In genomic region chr12:122137681-122138080, GRCh38 we compare ENCODE assay signal across 16 cellular contexts. TPM values are rescaled to one million over a fixed set of nuclear protein-coding genes. Genes with fewer than 3 reads are reported as not detected.
DNase-seq lines count a peak whose midpoint lies in the region; ATAC-seq, FAIRE-seq and TF ChIP-seq lines count a peak whose summit lies in the region.
"Had no signal": no experiment of that assay in that cellular context is flagged by ENCODE, and none has a peak within 500 bp of the region (broad histone marks: within the 10 kb centered on the region; RNA-seq: fewer than 3 reads in every experiment).

No MANE protein-coding gene starts in this region.

- H3K4me1 ChIP-seq in upper lobe of right lung = no peaks in the 10 kb centered on the region

- ATAC-seq in upper lobe of right lung = peak; percentile 29
- ATAC-seq in GM18502 (IDR thresholded peaks at IDR 0.05; ENCODE audit: poor library complexity, unreplicated experiment) = no peak

- DNase-seq in T47D (ENCODE audit: low read depth in 1 of 2, low spot score in 1 of 2) (peak; percentile 85 to 95), MCF 10A (ENCODE audit: unreplicated experiment) (no peak), NCI-H510A treated with DMSO at 0.1 percent for 48 hours (lab: John Stamatoyannopoulos, UW) (peak; percentile 93), epithelial cell of prostate (ENCODE audit: low read depth, low spot score) (peak; percentile 33), upper lobe of right lung (no peak), HFFc6 (no peak), RCC 7860 (ENCODE audit: low spot score) (no peak)
- DNase-seq: activated CD4-positive, alpha-beta T cell treated with anti-CD3 and anti-CD28 coated beads for 1 hour; activated effector memory CD4-positive, alpha-beta T cell treated with anti-CD3 and anti-CD28 coated beads, Interleukin-2, amount 50 U/mL, for 16 hours; GF-D8; NCI-H1694; SHP77 had no signal

- no peaks in the 10 kb centered on the region for H3K27me3 Mint-ChIP-seq in MCF 10A (ENCODE audit: insufficient read depth, unreplicated experiment)
- peaks cover 1% of the 10 kb centered on the region for H3K27me3 Mint-ChIP-seq in HFFc6 (ENCODE audit: insufficient read depth)
- H3K27me3 Mint-ChIP-seq: B cell had no signal

- POLR2A ChIA-PET in MCF 10A (lab: Yijun Ruan, JAX) = no interaction called here

- no peaks in the 10 kb centered on the region for H3K9me3 ChIP-seq in upper lobe of right lung

- no peaks in the 10 kb centered on the region for H3K27me3 ChIP-seq in upper lobe of right lung

- H3K9me3 Mint-ChIP-seq in MCF 10A (ENCODE audit: unreplicated experiment) = no peaks in the 10 kb centered on the region
- no peaks in the 10 kb centered on the region for H3K9me3 Mint-ChIP-seq in HFFc6
- H3K9me3 Mint-ChIP-seq: neural crest cell had no signal

- CTCF ChIA-PET in MCF 10A (lab: Yijun Ruan, JAX) = no interaction called here

- no TSS peak for BruUV-seq in MCF 10A (replicated peaks; lab: Mats Ljungman, UMichigan)

- TF ChIP-seq CTCF in MCF 10A (IDR thresholded peaks at IDR 0.05; ENCODE audit: unreplicated experiment) = no peak
- TF ChIP-seq CTCF in upper lobe of right lung (IDR thresholded peaks at IDR 0.05) = no peak
- no peak for TF ChIP-seq CTCF in HFFc6 (IDR thresholded peaks at IDR 0.05)

- H3K27ac Mint-ChIP-seq in MCF 10A (ENCODE audit: low read depth, unreplicated experiment) (no peak overlapping the region), HFFc6 (no peak overlapping the region)
- H3K27ac Mint-ChIP-seq: B cell had no signal

- FAIRE-seq in RCC 7860 (lab: Jason Lieb, UNC) = no peak

- in situ Hi-C loops in T47D (cut with HindIII; ENCODE audit: low pct_unique_long_range_greater_than_20kb, low sequenced_read_pairs) = no loop called here

- H3K27ac ChIP-seq in epithelial cell of prostate (no peak overlapping the region), upper lobe of right lung (no peak overlapping the region)

- H3K36me3 Mint-ChIP-seq in MCF 10A (ENCODE audit: insufficient read depth, unreplicated experiment) (peaks cover 42% of the 10 kb centered on the region), HFFc6 (ENCODE audit: low read depth) (peaks cover 4% of the 10 kb centered on the region)

- H3K4me1 Mint-ChIP-seq in MCF 10A (ENCODE audit: insufficient read depth, unreplicated experiment) (no peaks in the 10 kb centered on the region), HFFc6 (ENCODE audit: low read depth) (no peaks in the 10 kb centered on the region)
- H3K4me1 Mint-ChIP-seq: B cell, neural crest cell had no signal

- intact Hi-C loops in MCF 10A (cut with micrococcal nuclease) (no loop called here), upper lobe of right lung (cut with DNase I) (no loop called here)

- peaks cover 82% of the 10 kb centered on the region for H3K36me3 ChIP-seq in upper lobe of right lung

- H3K4me3 Mint-ChIP-seq in MCF 10A (ENCODE audit: unreplicated experiment) (no peak overlapping the region), HFFc6 (no peak overlapping the region)
- H3K4me3 Mint-ChIP-seq: B cell, neural crest cell had no signal

- no peak overlapping the region for H3K4me3 ChIP-seq in upper lobe of right lung
- H3K4me3 ChIP-seq: smooth muscle cell had no signal

RNA-seq across cellular contexts. Expression of gene IL31, which starts 36.3 kb away (rescaled TPM):
- total RNA-seq in MCF 10A (2022) (not detected in 2 replicates), upper lobe of right lung (not detected)
- total RNA-seq in HFFc6 (2021; fragmentation: NEBNext Ultra II Directional; extraction: Animal tissue kit (Norgen Biotek cat#: 25700)) = not detected
- total RNA-seq: B cell, neural crest cell, smooth muscle cell had no signal

RNA-seq across cellular contexts. Expression of gene LRRC43, which starts 45.2 kb away (rescaled TPM):
- total RNA-seq in MCF 10A (2022) (not detected in 2 replicates), upper lobe of right lung (not detected)
- total RNA-seq in HFFc6 (2021; fragmentation: NEBNext Ultra II Directional; extraction: Animal tissue kit (Norgen Biotek cat#: 25700)) = not detected
- total RNA-seq: B cell, smooth muscle cell had no signal

RNA-seq across cellular contexts. Expression of gene MLXIP, which starts 59.1 kb away (rescaled TPM):
- total RNA-seq in MCF 10A (2022) (34.2 and 35.6 TPM in 2 replicates), upper lobe of right lung (57.4 TPM)
- 10 to 100 TPM; 19.0 to 23.8 (median 21.7) TPM for total RNA-seq in HFFc6 (2021; fragmentation: NEBNext Ultra II Directional; extraction: Animal tissue kit (Norgen Biotek cat#: 25700))

Comparison
In these comparisons a context has a peak if more than half of its experiments do, and no peak if none do; other contexts are left out.
1. DNase-seq: peak in T47D (2 of 2), NCI-H510A treated with DMSO at 0.1 percent for 48 hours (single experiment) and epithelial cell of prostate (single experiment); none in MCF 10A (single experiment), upper lobe of right lung (single experiment), HFFc6 (single experiment) and RCC 7860 (single experiment).